16 cellular contexts compared by ENCODE assay signal in genomic region chr1:66140072-66140471, GRCh38.
A peak's percentile ranks its signal among the peaks of the same experiment; 100 is the strongest.
DNase-seq lines count a peak whose midpoint lies in the region; TF ChIP-seq lines count a peak whose summit lies in the region.
"Had no signal": no experiment of that assay in that cellular context is flagged by ENCODE, and none has a peak within 500 bp of the region (broad histone marks: within the 10 kb centered on the region; RNA-seq: fewer than 3 reads in every experiment).

No MANE protein-coding gene starts in this region.

- peak; percentile 0 for DNase-seq in NCI-H146 (lab: John Stamatoyannopoulos, UW)
- no peak for DNase-seq in NCI-H146 treated with DMSO at 0.1 percent for 48 hours (lab: John Stamatoyannopoulos, UW; ENCODE audit: unreplicated experiment)
- peak; percentile 24 for DNase-seq in NCI-H460 (ENCODE audit: extremely low read depth, low read depth)
- DNase-seq in epithelial cell of esophagus (ENCODE audit: low read depth): peak; percentile 6
- DNase-seq in transverse colon: peak; percentile 47
- no peak for DNase-seq in tibial nerve (ENCODE audit: low spot score in 2 of 2)
- no peak for DNase-seq in stimulated activated CD4-positive, alpha-beta T cell treated with anti-CD3 and anti-CD28 coated beads, Interleukin-1b, Interleukin-23, amount 100 ng/mL, for 48 hours
- DNase-seq in COLO829 (ENCODE audit: low spot score): no peak
- DNase-seq: 8988T, C1 segment of cervical spinal cord, DND-41, GF-D8, NCI-H187, NCI-H69 had no signal

- H3K9me3 ChIP-seq in transverse colon: no peaks in the 10 kb centered on the region
- H3K9me3 ChIP-seq in tibial nerve: no peaks in the 10 kb centered on the region

- peaks cover 0 to 33% (median 13%) of the 10 kb centered on the region in 4 donors for H3K4me1 ChIP-seq in transverse colon
- no peaks in the 10 kb centered on the region for H3K4me1 ChIP-seq in tibial nerve

- TF ChIP-seq POLR2A in transverse colon (IDR thresholded peaks at IDR 0.05) (no peak), tibial nerve (IDR thresholded peaks at IDR 0.05) (no peak)

- H3K27me3 ChIP-seq in transverse colon: no peaks in the 10 kb centered on the region
- H3K27me3 ChIP-seq in tibial nerve: no peaks in the 10 kb centered on the region

- H3K36me3 ChIP-seq in transverse colon (no peaks in the 10 kb centered on the region), tibial nerve (no peaks in the 10 kb centered on the region)

- WGBS in transverse colon (ENCODE audit: low coverage in 1 of 2), 2 donors: 24 to 42% methylated on average over 5 of the region's 5 CpGs
- WGBS in tibial nerve, 2 donors: 37 to 39% methylated on average over 5 of the region's 5 CpGs

- in situ Hi-C loops in transverse colon (cut with MboI; ENCODE audit: low pct_ligation_motif_present in 1 of 4, low pct_unique_long_range_greater_than_20kb in 1 of 4, low sequenced_read_pairs in 3 of 4): no loop called here

- TF ChIP-seq CTCF in epithelial cell of esophagus (IDR thresholded peaks at IDR 0.05; ENCODE audit: insufficient read depth, low read depth, low read length, missing control alignments) (no peak), transverse colon (IDR thresholded peaks at IDR 0.05) (no peak), tibial nerve (IDR thresholded peaks at IDR 0.05) (no peak)

- intact Hi-C loops in transverse colon (cut with DNase I; ENCODE audit: low total_unique reads): no loop called here

- TF ChIP-seq EP300 in transverse colon (IDR thresholded peaks at IDR 0.05; ENCODE audit: low read depth): no peak
- no peak for TF ChIP-seq EP300 in tibial nerve (IDR thresholded peaks at IDR 0.05)

- peak overlapping the region in 3 of 4 donors; percentile 35 to 47 (median 43) for H3K27ac ChIP-seq in transverse colon
- no peak overlapping the region for H3K27ac ChIP-seq in tibial nerve
- H3K27ac ChIP-seq: SK-N-MC had no signal

- no peak overlapping the region for H3K4me3 ChIP-seq in epithelial cell of esophagus (ENCODE audit: low read length)
- H3K4me3 ChIP-seq in transverse colon: no peak overlapping the region
- H3K4me3 ChIP-seq in tibial nerve: no peak overlapping the region
- H3K4me3 ChIP-seq: GM23338, SK-N-MC had no signal

Comparison
In these comparisons a context has a peak if more than half of its experiments do, and no peak if none do; other contexts are left out.
1. DNase-seq: peak in NCI-H146 (single experiment), NCI-H460 (single experiment), epithelial cell of esophagus (single experiment) and transverse colon (single experiment); none in NCI-H146 treated with DMSO at 0.1 percent for 48 hours (single experiment), tibial nerve (0 of 2), stimulated activated CD4-positive, alpha-beta T cell treated with anti-CD3 and anti-CD28 coated beads, Interleukin-1b, Interleukin-23, amount 100 ng/mL, for 48 hours (single experiment) and COLO829 (single experiment).
2. H3K27ac ChIP-seq: peak in transverse colon (3 of 4); none in tibial nerve (0 of 4).